ENCODE assay signal across 21 cellular contexts in genomic region chr14:96536807-96537206, GRCh38.
"Had no signal": no experiment of that assay in that cellular context is flagged by ENCODE, and none has a peak within 500 bp of the region (broad histone marks: within the 10 kb centered on the region; RNA-seq: fewer than 3 reads in every experiment).

No MANE protein-coding gene starts in this region.

- H3K27me3 Mint-ChIP-seq: central memory CD8-positive, alpha-beta T cell; effector memory CD8-positive, alpha-beta T cell had no signal

- H3K4me3 ChIP-seq: adrenal gland, ascending aorta, dorsolateral prefrontal cortex, esophagus muscularis mucosa, gastrocnemius medialis, left lung, lung, prostate gland, spleen, transverse colon had no signal

- H3K27ac ChIP-seq: adrenal gland, ascending aorta, brain microvascular endothelial cell, dorsolateral prefrontal cortex, esophagus muscularis mucosa, gastrocnemius medialis, left lung, prostate gland, spleen, transverse colon had no signal

- H3K27ac Mint-ChIP-seq: activated T-helper 2 cell treated with anti-CD3 and anti-CD28 coated beads, Interferon-gamma antibody, Interleukin-2, Interleukin-4, amounts not matched to agents 10 μg/mL and 5 μg/mL and 100 μg/mL, durations not matched to agents 14 hours and 24 hours and 36 hours; effector memory CD8-positive, alpha-beta T cell had no signal

- H3K27me3 ChIP-seq: adrenal gland, ascending aorta, brain microvascular endothelial cell, dorsolateral prefrontal cortex, esophagus muscularis mucosa, gastrocnemius medialis, left lung, spleen, transverse colon had no signal

- H3K4me1 Mint-ChIP-seq: natural killer cell had no signal

- H3K9me3 Mint-ChIP-seq: activated T-helper 2 cell treated with anti-CD3 and anti-CD28 coated beads, Interferon-gamma antibody, Interleukin-2, Interleukin-4, amounts not matched to agents 10 μg/mL and 5 μg/mL and 100 μg/mL, durations not matched to agents 14 hours and 24 hours and 36 hours; central memory CD8-positive, alpha-beta T cell; effector memory CD8-positive, alpha-beta T cell; natural killer cell had no signal

- H3K36me3 Mint-ChIP-seq: natural killer cell had no signal

- ATAC-seq: effector memory CD8-positive, alpha-beta T cell; gastrocnemius medialis; left lung; natural killer cell had no signal

- DNase-seq: activated naive CD4-positive, alpha-beta T cell; adrenal gland; brain microvascular endothelial cell; dorsolateral prefrontal cortex; effector memory CD8-positive, alpha-beta T cell; gastrocnemius medialis; hippocampal formation; kidney glomerular epithelial cell; left lung; midbrain; natural killer cell; SK-N-SH; spleen; stimulated activated CD4-positive, alpha-beta T cell treated with anti-CD3 and anti-CD28 coated beads, Interleukin-4, amount 100 ng/mL, for 24 hours; transverse colon had no signal

- H3K36me3 ChIP-seq: prostate gland had no signal

- H3K9me3 ChIP-seq: adrenal gland, ascending aorta, esophagus muscularis mucosa, gastrocnemius medialis, left lung, prostate gland, SK-N-SH, spleen, transverse colon had no signal

- H3K4me2 ChIP-seq: SK-N-SH had no signal

- H3K4me3 Mint-ChIP-seq: central memory CD8-positive, alpha-beta T cell; effector memory CD8-positive, alpha-beta T cell; natural killer cell had no signal

- H3K9ac ChIP-seq: SK-N-SH had no signal

- H3K4me1 ChIP-seq: ascending aorta, esophagus muscularis mucosa, gastrocnemius medialis, prostate gland had no signal
